Comparison of ENCODE assay signal across 31 cellular contexts in genomic region chr13:55402867-55403266, GRCh38.
"Had no signal": no experiment of that assay in that cellular context is flagged by ENCODE, and none has a peak within 500 bp of the region (broad histone marks: within the 10 kb centered on the region; RNA-seq: fewer than 3 reads in every experiment).

No MANE protein-coding gene starts in this region.

- H2AFZ ChIP-seq: neural progenitor cell, parathyroid adenoma had no signal

- ATAC-seq: natural killer cell; psoas muscle; right cardiac atrium; sciatic nerve; stimulated activated memory B cell treated with anti-CD40 and anti-IgM and Interleukin-4, amounts not matched to agents 10 μg/mL and 1 μg/mL and 100 μg/mL, for 72 hours; stimulated activated naive CD8-positive, alpha-beta T cell treated with anti-CD3 and anti-CD28 coated beads, Interleukin-15, amount 100 ng/mL, for 72 hours; stimulated activated naive CD8-positive, alpha-beta T cell treated with anti-CD3 and anti-CD28 coated beads, Interleukin-15, Interleukin-2, amounts not matched to agents 100 U/mL and 50 U/mL, for 24 hours; upper lobe of right lung had no signal

- H3K27me3 ChIP-seq: neural progenitor cell, ovary, spleen, suprapubic skin, testis, tibial artery, transverse colon, upper lobe of right lung, uterus had no signal

- H3K79me2 ChIP-seq: parathyroid adenoma had no signal

- H3K27me3 Mint-ChIP-seq: progenitor cell of endocrine pancreas; stimulated activated memory B cell treated with anti-CD40 and anti-IgM and Interleukin-4, amounts not matched to agents 10 μg/mL and 1 μg/mL and 100 μg/mL, for 72 hours; stimulated activated naive CD8-positive, alpha-beta T cell treated with anti-CD3 and anti-CD28 coated beads, Interleukin-15, amount 100 ng/mL, for 72 hours; type B pancreatic cell had no signal

- H3K27ac ChIP-seq: neural progenitor cell, ovary, parathyroid adenoma, psoas muscle, skin epidermis, spleen, suprapubic skin, testis, tibial artery, transverse colon, upper lobe of right lung, uterus had no signal

- H3K27ac Mint-ChIP-seq: natural killer cell; nephron; neural progenitor cell; progenitor cell of endocrine pancreas; stimulated activated memory B cell treated with anti-CD40 and anti-IgM and Interleukin-4, amounts not matched to agents 10 μg/mL and 1 μg/mL and 100 μg/mL, for 72 hours; stimulated activated naive CD8-positive, alpha-beta T cell treated with anti-CD3 and anti-CD28 coated beads, Interleukin-15, amount 100 ng/mL, for 72 hours; type B pancreatic cell had no signal

- H3K36me3 ChIP-seq: neural progenitor cell, ovary, spleen, suprapubic skin, tibial artery, transverse colon, upper lobe of right lung, uterus had no signal

- H3K9me3 Mint-ChIP-seq: nephron, neural progenitor cell, type B pancreatic cell had no signal

- H3K4me1 ChIP-seq: neural progenitor cell, parathyroid adenoma, psoas muscle, spleen, suprapubic skin, testis, tibial artery, transverse colon, upper lobe of right lung, uterus had no signal

- H3K4me3 Mint-ChIP-seq: natural killer cell; nephron; neural progenitor cell; stimulated activated memory B cell treated with anti-CD40 and anti-IgM and Interleukin-4, amounts not matched to agents 10 μg/mL and 1 μg/mL and 100 μg/mL, for 72 hours; stimulated activated naive CD8-positive, alpha-beta T cell treated with anti-CD3 and anti-CD28 coated beads, Interleukin-15, amount 100 ng/mL, for 72 hours; type B pancreatic cell had no signal

- H3K9ac ChIP-seq: neural progenitor cell, parathyroid adenoma had no signal

- H3K36me3 Mint-ChIP-seq: neural progenitor cell; stimulated activated memory B cell treated with anti-CD40 and anti-IgM and Interleukin-4, amounts not matched to agents 10 μg/mL and 1 μg/mL and 100 μg/mL, for 72 hours; type B pancreatic cell had no signal

- H3K4me1 Mint-ChIP-seq: natural killer cell; nephron; neural progenitor cell; stimulated activated memory B cell treated with anti-CD40 and anti-IgM and Interleukin-4, amounts not matched to agents 10 μg/mL and 1 μg/mL and 100 μg/mL, for 72 hours; stimulated activated naive CD8-positive, alpha-beta T cell treated with anti-CD3 and anti-CD28 coated beads, Interleukin-15, amount 100 ng/mL, for 72 hours had no signal

- DNase-seq: natural killer cell; occipital lobe; ovary; posterior cingulate gyrus; psoas muscle; right cardiac atrium; spleen; stimulated activated CD4-positive, alpha-beta T cell treated with anti-CD3 and anti-CD28 coated beads, Interleukin-12 subunit alpha, Interleukin-12 subunit beta, amount 100 ng/mL, for 4 hours; stimulated activated CD4-positive, alpha-beta T cell treated with anti-CD3 and anti-CD28 coated beads, Interleukin-1b, Interleukin-23, amount 100 ng/mL, for 48 hours; stimulated activated CD4-positive, alpha-beta T cell treated with anti-CD3 and anti-CD28 coated beads, Interleukin-4, amount 100 ng/mL, for 1 hour; stimulated activated CD4-positive, alpha-beta T cell treated with anti-CD3 and anti-CD28 coated beads, Interleukin-4, amount 100 ng/mL, for 4 hours; stimulated activated CD8-positive, alpha-beta memory T cell treated with anti-CD3 and anti-CD28 coated beads, Interleukin-4, amount 100 ng/mL, for 48 hours; stimulated activated naive CD4-positive, alpha-beta T cell; stimulated activated naive CD8-positive, alpha-beta T cell treated with anti-CD3 and anti-CD28 coated beads, Interleukin-15, amount 100 ng/mL, for 72 hours; stimulated activated naive CD8-positive, alpha-beta T cell treated with anti-CD3 and anti-CD28 coated beads, Interleukin-15, Interleukin-2, amounts not matched to agents 100 U/mL and 50 U/mL, for 24 hours; substantia nigra; testis; tibial artery; transverse colon; upper lobe of right lung; uterus had no signal

- H3K9me3 ChIP-seq: ovary, psoas muscle, suprapubic skin, testis, tibial artery, upper lobe of right lung, uterus had no signal

- H3K4me3 ChIP-seq: neural progenitor cell, ovary, psoas muscle, skin epidermis, smooth muscle cell, spleen, suprapubic skin, testis, tibial artery, transverse colon, upper lobe of right lung, uterus had no signal

- H3K4me2 ChIP-seq: neural progenitor cell, smooth muscle cell had no signal
